In genomic region chr22:50148991-50149721, GRCh38 we compare ENCODE assay signal across 1 cellular context.
A peak's percentile ranks its signal among the peaks of the same experiment; 100 is the strongest.
TF ChIP-seq lines count a peak whose summit lies in the region.

No MANE protein-coding gene starts in this region.

TF ChIP-seq in HepG2, 621 proteins besides CTCF, POLR2A, EP300 and RAD21 (continued from another document and continues in another):
- TF ChIP-seq ATF4 (CRISPR knock-in tag; IDR thresholded peaks at IDR 0.05) (no peak), HOXD1 (CRISPR knock-in tag; IDR thresholded peaks at IDR 0.05) (no peak), ZFP36L2 (CRISPR knock-in tag; IDR thresholded peaks at IDR 0.05) (no peak), GATAD1 (CRISPR knock-in tag; IDR thresholded peaks at IDR 0.05) (no peak), KLF16 (CRISPR knock-in tag; IDR thresholded peaks at IDR 0.05) (0 out of 4 replicates have a peak, but pooled peaks of 1 of the 2 experiments have one; percentile 45), KDM3A (CRISPR knock-in tag; IDR thresholded peaks at IDR 0.05; ENCODE audit: low read depth) (peak; percentile 43; the same call in 1 of the 2 replicates), ATF7 (IDR thresholded peaks at IDR 0.05) (no peak), ATF7 (CRISPR knock-in tag; IDR thresholded peaks at IDR 0.05) (no peak), ZFAT (CRISPR knock-in tag; conservative IDR thresholded peaks at IDR 0.05) (no peak), JARID2 (CRISPR knock-in tag; IDR thresholded peaks at IDR 0.05; ENCODE audit: insufficient replicate concordance) (no peak), ZFX (CRISPR knock-in tag; IDR thresholded peaks at IDR 0.05; ENCODE audit: low read depth) (peak; percentile 48; the same call in 1 of the 2 replicates), ETV6 (CRISPR knock-in tag; conservative IDR thresholded peaks at IDR 0.05) (no peak), RELA (CRISPR knock-in tag; IDR thresholded peaks at IDR 0.05) (no peak), ZNF331 (CRISPR knock-in tag; IDR thresholded peaks at IDR 0.05) (no peak), SRSF9 (IDR thresholded peaks at IDR 0.05; ENCODE audit: borderline replicate concordance, insufficient read depth, low read depth, low read length, poor library complexity, severe bottlenecking) (no peak), HNRNPL (IDR thresholded peaks at IDR 0.05; ENCODE audit: low read depth, low read length) (no peak), HDAC1 (CRISPR knock-in tag; IDR thresholded peaks at IDR 0.05) (no peak), MED13 (CRISPR knock-in tag; IDR thresholded peaks at IDR 0.05) (no peak), SKIL (CRISPR knock-in tag; IDR thresholded peaks at IDR 0.05; ENCODE audit: borderline replicate concordance) (no peak), JUND (CRISPR knock-in tag; IDR thresholded peaks at IDR 0.05) (no peak), IRF1 (CRISPR knock-in tag; IDR thresholded peaks at IDR 0.05; ENCODE audit: low read depth) (no peak), ZNF276 (CRISPR knock-in tag; IDR thresholded peaks at IDR 0.05; ENCODE audit: low read depth) (no peak), DNMT1 (CRISPR knock-in tag; IDR thresholded peaks at IDR 0.05) (no peak), KDM2A (CRISPR knock-in tag; IDR thresholded peaks at IDR 0.05; ENCODE audit: borderline replicate concordance, low read depth) (peak; percentile 39; the same call in 1 of the 2 replicates), ZNF644 (CRISPR knock-in tag; IDR thresholded peaks at IDR 0.05; ENCODE audit: low read depth) (no peak), ARID5B (CRISPR knock-in tag; IDR thresholded peaks at IDR 0.05) (0 out of 2 replicates have a peak, but pooled peaks have one; percentile 19), NR2F2 (IDR thresholded peaks at IDR 0.05; ENCODE audit: borderline replicate concordance, low read depth) (no peak), CBFB (CRISPR knock-in tag; IDR thresholded peaks at IDR 0.05) (no peak), RORA (CRISPR knock-in tag; IDR thresholded peaks at IDR 0.05) (no peak), UBTF (CRISPR knock-in tag; IDR thresholded peaks at IDR 0.05) (no peak), ZNF224 (CRISPR knock-in tag; IDR thresholded peaks at IDR 0.05) (no peak), AGO2 (optimal IDR thresholded peaks at IDR 0.05; ENCODE audit: low read depth, low read length) (no peak), DMAP1 (CRISPR knock-in tag; IDR thresholded peaks at IDR 0.05) (no peak), PITX1 (CRISPR knock-in tag; IDR thresholded peaks at IDR 0.05) (no peak), ZNF780A (CRISPR knock-in tag; IDR thresholded peaks at IDR 0.05) (no peak), NCOA2 (CRISPR knock-in tag; IDR thresholded peaks at IDR 0.05) (no peak), JUN (CRISPR knock-in tag; IDR thresholded peaks at IDR 0.05) (no peak), CENPT (CRISPR knock-in tag; IDR thresholded peaks at IDR 0.05; ENCODE audit: low read depth) (no peak), SMAD1 (CRISPR knock-in tag; IDR thresholded peaks at IDR 0.05; ENCODE audit: borderline replicate concordance, low read depth) (no peak), ZNF326 (CRISPR knock-in tag; IDR thresholded peaks at IDR 0.05; ENCODE audit: borderline replicate concordance) (no peak), MYC (CRISPR knock-in tag; IDR thresholded peaks at IDR 0.05; ENCODE audit: borderline replicate concordance) (no peak), GPN1 (CRISPR knock-in tag; IDR thresholded peaks at IDR 0.05; ENCODE audit: borderline replicate concordance) (no peak), ZNF850 (CRISPR knock-in tag; conservative IDR thresholded peaks at IDR 0.05) (no peak), NFKBIZ (CRISPR knock-in tag; IDR thresholded peaks at IDR 0.05) (no peak), ZNF20 (CRISPR knock-in tag; IDR thresholded peaks at IDR 0.05) (no peak), ZSCAN31 (CRISPR knock-in tag; IDR thresholded peaks at IDR 0.05; ENCODE audit: low read depth) (no peak), ZFY (CRISPR knock-in tag; IDR thresholded peaks at IDR 0.05) (peak; percentile 38; the same call in 1 of the 2 replicates), FOXA3 (CRISPR knock-in tag; IDR thresholded peaks at IDR 0.05) (no peak), MIER2 (CRISPR knock-in tag; IDR thresholded peaks at IDR 0.05) (no peak), SALL2 (CRISPR knock-in tag; IDR thresholded peaks at IDR 0.05) (no peak), ZIK1 (CRISPR knock-in tag; IDR thresholded peaks at IDR 0.05; ENCODE audit: borderline replicate concordance, low read depth) (no peak), SPEN (CRISPR knock-in tag; IDR thresholded peaks at IDR 0.05; ENCODE audit: low read depth) (no peak), TP53 (CRISPR knock-in tag; conservative IDR thresholded peaks at IDR 0.05) (no peak), ZNF562 (CRISPR knock-in tag; IDR thresholded peaks at IDR 0.05; ENCODE audit: borderline replicate concordance) (no peak), ZNF574 (CRISPR knock-in tag; IDR thresholded peaks at IDR 0.05) (peak; percentile 4; the same call in 1 of the 2 replicates), BCLAF1 (IDR thresholded peaks at IDR 0.05) (no peak), ZBTB38 (CRISPR knock-in tag; IDR thresholded peaks at IDR 0.05) (no peak), NFIC (IDR thresholded peaks at IDR 0.05; ENCODE audit: low read length) (no peak), SMAD3 (CRISPR knock-in tag; IDR thresholded peaks at IDR 0.05) (no peak)
